12 cellular contexts compared by ENCODE assay signal in the genomic region with DNA sequence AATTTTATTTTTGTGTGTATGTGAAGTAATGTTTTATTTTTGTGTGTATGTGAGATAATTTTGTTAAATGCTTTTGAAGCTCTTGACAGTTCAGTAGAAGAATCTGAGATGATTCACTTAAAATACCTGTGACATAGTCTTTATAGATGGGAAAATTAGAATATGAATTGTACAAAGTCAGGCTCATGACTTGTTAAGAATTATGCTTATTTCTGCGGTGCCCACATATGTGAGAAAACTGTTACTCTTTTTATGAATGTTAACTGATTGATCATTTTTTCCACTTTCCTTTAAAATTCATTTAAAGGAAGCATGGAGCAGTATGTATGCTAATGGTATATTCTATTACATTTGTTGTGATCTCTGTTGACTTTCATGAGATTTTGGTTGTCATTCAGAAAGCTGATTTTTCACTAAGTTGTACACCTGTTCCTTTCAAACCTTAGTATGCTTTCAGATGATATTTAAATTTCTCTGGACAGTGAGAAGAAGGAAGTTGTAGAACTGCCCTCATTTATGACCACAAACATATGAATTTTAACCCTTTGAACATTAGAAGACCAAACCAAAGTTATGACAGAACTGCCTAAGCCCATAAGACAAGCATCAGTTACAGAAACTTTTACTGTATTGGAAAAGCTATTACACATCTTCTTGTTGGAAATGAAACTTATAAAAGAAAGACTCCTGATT.
A peak's percentile ranks its signal among the peaks of the same experiment; 100 is the strongest.
DNase-seq lines count a peak whose midpoint lies in the region; ATAC-seq lines count a peak whose summit lies in the region.
"Had no signal": no experiment of that assay in that cellular context is flagged by ENCODE, and none has a peak within 500 bp of the region (broad histone marks: within the 10 kb centered on the region; RNA-seq: fewer than 3 reads in every experiment).

No MANE protein-coding gene starts in this region.

- H3K4me3 Mint-ChIP-seq in activated naive CD8-positive, alpha-beta T cell treated with anti-CD3 and anti-CD28 coated beads, Interleukin-2, amount 50 U/mL, for 24 hours, result no peak overlapping the region

- peaks cover 39% of the 10 kb centered on the region for H3K4me1 Mint-ChIP-seq in activated naive CD8-positive, alpha-beta T cell treated with anti-CD3 and anti-CD28 coated beads, Interleukin-2, amount 50 U/mL, for 24 hours

- ATAC-seq in GM18498 (IDR thresholded peaks at IDR 0.05; ENCODE audit: unreplicated experiment) (peak; percentile 32), GM21367 (IDR thresholded peaks at IDR 0.05; ENCODE audit: unreplicated experiment) (peak; percentile 33), HG03342 (IDR thresholded peaks at IDR 0.05; ENCODE audit: unreplicated experiment) (peak; percentile 29), GM21737 (IDR thresholded peaks at IDR 0.05; ENCODE audit: unreplicated experiment) (no peak), GM19467 (IDR thresholded peaks at IDR 0.05; ENCODE audit: unreplicated experiment) (no peak)
- ATAC-seq in activated naive CD8-positive, alpha-beta T cell treated with anti-CD3 and anti-CD28 coated beads, Interleukin-2, amount 50 U/mL, for 24 hours, result peak; percentile 49
- ATAC-seq: left lobe of liver had no signal

- DNase-seq in activated naive CD8-positive, alpha-beta T cell treated with anti-CD3 and anti-CD28 coated beads, Interleukin-2, amount 50 U/mL, for 24 hours, result no peak
- DNase-seq in glomerular visceral epithelial cell (ENCODE audit: extremely low spot score), result no peak
- DNase-seq in posterior cingulate gyrus, result no peak
- DNase-seq: foreskin fibroblast, NCI-H774 had no signal

- H3K27ac Mint-ChIP-seq in activated naive CD8-positive, alpha-beta T cell treated with anti-CD3 and anti-CD28 coated beads, Interleukin-2, amount 50 U/mL, for 24 hours, result peak overlapping the region; percentile 35
- H3K27ac Mint-ChIP-seq: activated T-helper 2 cell treated with anti-CD3 and anti-CD28 coated beads, Interferon-gamma antibody, Interleukin-2, Interleukin-4, amounts not matched to agents 10 μg/mL and 5 μg/mL and 100 μg/mL, durations not matched to agents 14 hours and 24 hours and 36 hours had no signal

- intact Hi-C loops in posterior cingulate gyrus (cut with DNase I), result no loop called here

- H3K9me3 Mint-ChIP-seq in activated naive CD8-positive, alpha-beta T cell treated with anti-CD3 and anti-CD28 coated beads, Interleukin-2, amount 50 U/mL, for 24 hours, result peaks cover 5% of the 10 kb centered on the region
- H3K9me3 Mint-ChIP-seq: activated T-helper 2 cell treated with anti-CD3 and anti-CD28 coated beads, Interferon-gamma antibody, Interleukin-2, Interleukin-4, amounts not matched to agents 10 μg/mL and 5 μg/mL and 100 μg/mL, durations not matched to agents 14 hours and 24 hours and 36 hours had no signal

- H3K27me3 Mint-ChIP-seq in activated naive CD8-positive, alpha-beta T cell treated with anti-CD3 and anti-CD28 coated beads, Interleukin-2, amount 50 U/mL, for 24 hours, result no peaks in the 10 kb centered on the region

- H3K36me3 Mint-ChIP-seq in activated naive CD8-positive, alpha-beta T cell treated with anti-CD3 and anti-CD28 coated beads, Interleukin-2, amount 50 U/mL, for 24 hours (ENCODE audit: low read depth), result peaks cover 19% of the 10 kb centered on the region

Comparison
In these comparisons a context has a peak if more than half of its experiments do, and no peak if none do; other contexts are left out.
1. ATAC-seq: peak in GM18498 (single experiment), GM21367 (single experiment), HG03342 (single experiment) and activated naive CD8-positive, alpha-beta T cell treated with anti-CD3 and anti-CD28 coated beads, Interleukin-2, amount 50 U/mL, for 24 hours (single experiment); none in GM21737 (single experiment) and GM19467 (single experiment).